11 cellular contexts compared by ENCODE assay signal in genomic region chr16:70688266-70688742, GRCh38. TPM values are rescaled to one million over a fixed set of nuclear protein-coding genes. Genes with fewer than 3 reads are reported as not detected.
A peak's percentile ranks its signal among the peaks of the same experiment; 100 is the strongest.
DNase-seq lines count a peak whose midpoint lies in the region; ATAC-seq, FAIRE-seq and TF ChIP-seq lines count a peak whose summit lies in the region.
"Had no signal": no experiment of that assay in that cellular context is flagged by ENCODE, and none has a peak within 500 bp of the region (broad histone marks: within the 10 kb centered on the region; RNA-seq: fewer than 3 reads in every experiment).

No MANE protein-coding gene starts in this region.

- peak; percentile 72 for DNase-seq in GM03348 (ENCODE audit: low spot score)
- DNase-seq in breast epithelium (ENCODE audit: low spot score in 2 of 2) = peak in 1 of 2 donors; percentile 76
- DNase-seq in hippocampal formation (lab: John Stamatoyannopoulos, UW) = peak; percentile 86
- no peak for DNase-seq in T-cell
- no peak for DNase-seq in GM12891 (ENCODE audit: insufficient read length, low spot score)
- DNase-seq: NCI-H1436; stimulated activated naive CD8-positive, alpha-beta T cell treated with anti-CD3 and anti-CD28 coated beads, Interleukin-15, Interleukin-2, amounts not matched to agents 100 U/mL and 50 U/mL, for 24 hours had no signal

- no peak overlapping the region for H3K4me3 Mint-ChIP-seq in T-cell
- H3K4me3 Mint-ChIP-seq: natural killer cell treated with Interleukin-12 subunit alpha and Interleukin-12 subunit beta and Interleukin-15 and Interleukin-18, amount 100 ng/mL, for 72 hours had no signal

- CTCF ChIA-PET in T-cell (lab: Charles Lee) = no interaction called here

- ATAC-seq in GM19463 (IDR thresholded peaks at IDR 0.05; ENCODE audit: unreplicated experiment) (no peak), GM19455 (IDR thresholded peaks at IDR 0.05; ENCODE audit: unreplicated experiment) (no peak), T-cell (replicated peaks in 1 of 4) (no peak)
- ATAC-seq: natural killer cell treated with Interleukin-12 subunit alpha and Interleukin-12 subunit beta and Interleukin-15 and Interleukin-18, amount 100 ng/mL, for 72 hours; stimulated activated naive CD8-positive, alpha-beta T cell treated with anti-CD3 and anti-CD28 coated beads, Interleukin-15, Interleukin-2, amounts not matched to agents 100 U/mL and 50 U/mL, for 24 hours had no signal

- H3K4me2 ChIP-seq in skeletal muscle satellite cell (ENCODE audit: low read length) = peak overlapping the region; percentile 1

- H3K27ac ChIP-seq in breast epithelium = peak overlapping the region; percentile 92 to 93

- H3K27me3 Mint-ChIP-seq in T-cell = peaks cover 0 to 21% of the 10 kb centered on the region in 2 donors

- TF ChIP-seq POLR2A in breast epithelium (IDR thresholded peaks at IDR 0.05) (no peak), GM12891 (IDR thresholded peaks at IDR 0.05; ENCODE audit: low read depth, low read length) (no peak)

- H3K36me3 ChIP-seq in breast epithelium (no peaks in the 10 kb centered on the region), skeletal muscle satellite cell (ENCODE audit: insufficient read depth, low read length) (peaks cover 7% of the 10 kb centered on the region)

- H3K4me1 ChIP-seq in breast epithelium = peaks cover 23 to 53% of the 10 kb centered on the region in 2 donors
- H3K4me1 ChIP-seq in skeletal muscle satellite cell (ENCODE audit: control insufficient read depth, insufficient read depth, low read length) = peaks cover 87% of the 10 kb centered on the region

- peaks cover 0 to 11% (median 6%) of the 10 kb centered on the region in 3 donors for H3K4me1 Mint-ChIP-seq in T-cell

- no peak for TF ChIP-seq CTCF in breast epithelium (IDR thresholded peaks at IDR 0.05)

- no peaks in the 10 kb centered on the region for H3K9me3 ChIP-seq in breast epithelium
- H3K9me3 ChIP-seq in skeletal muscle satellite cell (replicated peaks; ENCODE audit: low read length) = no peaks in the 10 kb centered on the region

- H3K4me3 ChIP-seq in breast epithelium (no peak overlapping the region), skeletal muscle satellite cell (ENCODE audit: low read length) (no peak overlapping the region)

- no peaks in the 10 kb centered on the region for H3K27me3 ChIP-seq in breast epithelium
- H3K27me3 ChIP-seq in skeletal muscle satellite cell (ENCODE audit: control insufficient read depth, insufficient read depth, low read length) = no peaks in the 10 kb centered on the region

- H3K27ac Mint-ChIP-seq in T-cell = no peak overlapping the region
- H3K27ac Mint-ChIP-seq: natural killer cell treated with Interleukin-12 subunit alpha and Interleukin-12 subunit beta and Interleukin-15 and Interleukin-18, amount 100 ng/mL, for 72 hours had no signal

- H3K36me3 Mint-ChIP-seq in T-cell = peaks cover 5% of the 10 kb centered on the region
- H3K36me3 Mint-ChIP-seq: natural killer cell treated with Interleukin-12 subunit alpha and Interleukin-12 subunit beta and Interleukin-15 and Interleukin-18, amount 100 ng/mL, for 72 hours had no signal

- POLR2A ChIA-PET in T-cell (lab: Charles Lee) = no interaction called here

- no peak for FAIRE-seq in GM12891 (lab: Jason Lieb, UNC)

- intact Hi-C loops in breast epithelium (cut with DNase I; ENCODE audit: low total_unique reads) = no loop called here

- H3K9me3 Mint-ChIP-seq in T-cell = no peaks in the 10 kb centered on the region
- H3K9me3 Mint-ChIP-seq: natural killer cell treated with Interleukin-12 subunit alpha and Interleukin-12 subunit beta and Interleukin-15 and Interleukin-18, amount 100 ng/mL, for 72 hours had no signal

- peak overlapping the region; percentile 56 for H3K9ac ChIP-seq in skeletal muscle satellite cell (ENCODE audit: low read depth, low read length)

TF ChIP-seq in GM12891, 5 proteins besides CTCF, POLR2A, EP300 and RAD21:
- TF ChIP-seq PAX5 (IDR thresholded peaks at IDR 0.05; ENCODE audit: insufficient read depth, low read length, severe bottlenecking) (no peak), SPI1 (IDR thresholded peaks at IDR 0.05; ENCODE audit: low read depth, low read length) (no peak), POU2F2 (IDR thresholded peaks at IDR 0.05; ENCODE audit: low read depth, low read length) (no peak), TAF1 (IDR thresholded peaks at IDR 0.05; ENCODE audit: low read depth, low read length) (no peak), POLR2AphosphoS5 (IDR thresholded peaks at IDR 0.05; ENCODE audit: low read depth, low read length) (no peak)

RNA-seq across cellular contexts. Expression of gene MTSS2, which starts 2.5 kb away (rescaled TPM):
- total RNA-seq in breast epithelium = 10 to 100 TPM in 2 of 3 donors, 1 to 10 TPM in 1; 9.4 to 28.8 (median 22.8) TPM
- total RNA-seq in skeletal muscle satellite cell (2012; rRNA removed) = 17.0 and 25.6 TPM in 2 replicates
- 1 to 10 TPM; 2.2 to 7.1 (median 5.1) TPM for total RNA-seq in T-cell
- 0.21 TPM for polyA plus RNA-seq in GM12891 (2012; ENCODE audit: low read depth, missing spikeins)

RNA-seq across cellular contexts. Expression of gene IL34, which starts 41.9 kb away (rescaled TPM):
- 10 to 100 TPM in 1 of 3 donors, 1 to 10 TPM in 1, under 1 TPM in 1; 0.64 to 37.9 (median 7.5) TPM for total RNA-seq in breast epithelium
- 0.51 and 1.5 TPM in 2 replicates for total RNA-seq in skeletal muscle satellite cell (2012; rRNA removed)
- under 1 TPM in 3 of 5 donors, not detected in 2; 0.20 to 0.53 (median 0.45) TPM for total RNA-seq in T-cell
- 0.18 TPM for polyA plus RNA-seq in GM12891 (2012; ENCODE audit: low read depth, missing spikeins)

Comparison
In these comparisons a context has a peak if more than half of its experiments do, and no peak if none do; other contexts are left out.
1. DNase-seq: peak in GM03348 (single experiment) and hippocampal formation (2 of 2); none in T-cell (0 of 34) and GM12891 (single experiment).